In genomic region chr5:14160116-14160515, GRCh38 we compare ENCODE assay signal across 1 cellular context.
TF ChIP-seq lines count a peak whose summit lies in the region.

No MANE protein-coding gene starts in this region.

TF ChIP-seq in GM23338, 12 proteins besides CTCF, POLR2A, EP300 and RAD21 (continued from another document):
- TF ChIP-seq ZNF462 (CRISPR knock-in tag; IDR thresholded peaks at IDR 0.05) (no peak), ZNF114 (CRISPR knock-in tag; IDR thresholded peaks at IDR 0.05) (no peak)
- TF ChIP-seq, protein P1, sequence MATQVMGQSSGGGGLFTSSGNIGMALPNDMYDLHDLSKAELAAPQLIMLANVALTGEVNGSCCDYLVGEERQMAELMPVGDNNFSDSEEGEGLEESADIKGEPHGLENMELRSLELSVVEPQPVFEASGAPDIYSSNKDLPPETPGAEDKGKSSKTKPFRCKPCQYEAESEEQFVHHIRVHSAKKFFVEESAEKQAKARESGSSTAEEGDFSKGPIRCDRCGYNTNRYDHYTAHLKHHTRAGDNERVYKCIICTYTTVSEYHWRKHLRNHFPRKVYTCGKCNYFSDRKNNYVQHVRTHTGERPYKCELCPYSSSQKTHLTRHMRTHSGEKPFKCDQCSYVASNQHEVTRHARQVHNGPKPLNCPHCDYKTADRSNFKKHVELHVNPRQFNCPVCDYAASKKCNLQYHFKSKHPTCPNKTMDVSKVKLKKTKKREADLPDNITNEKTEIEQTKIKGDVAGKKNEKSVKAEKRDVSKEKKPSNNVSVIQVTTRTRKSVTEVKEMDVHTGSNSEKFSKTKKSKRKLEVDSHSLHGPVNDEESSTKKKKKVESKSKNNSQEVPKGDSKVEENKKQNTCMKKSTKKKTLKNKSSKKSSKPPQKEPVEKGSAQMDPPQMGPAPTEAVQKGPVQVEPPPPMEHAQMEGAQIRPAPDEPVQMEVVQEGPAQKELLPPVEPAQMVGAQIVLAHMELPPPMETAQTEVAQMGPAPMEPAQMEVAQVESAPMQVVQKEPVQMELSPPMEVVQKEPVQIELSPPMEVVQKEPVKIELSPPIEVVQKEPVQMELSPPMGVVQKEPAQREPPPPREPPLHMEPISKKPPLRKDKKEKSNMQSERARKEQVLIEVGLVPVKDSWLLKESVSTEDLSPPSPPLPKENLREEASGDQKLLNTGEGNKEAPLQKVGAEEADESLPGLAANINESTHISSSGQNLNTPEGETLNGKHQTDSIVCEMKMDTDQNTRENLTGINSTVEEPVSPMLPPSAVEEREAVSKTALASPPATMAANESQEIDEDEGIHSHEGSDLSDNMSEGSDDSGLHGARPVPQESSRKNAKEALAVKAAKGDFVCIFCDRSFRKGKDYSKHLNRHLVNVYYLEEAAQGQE (IDR thresholded peaks at IDR 0.05; ENCODE audit: unreplicated experiment), result no peak
TF ChIP-seq in GM23338: peak in this region for 0.
